ENCODE assay signal across 8 cellular contexts in genomic region chr2:38375711-38376345, GRCh38. TPM values are rescaled to one million over a fixed set of nuclear protein-coding genes. Genes with fewer than 3 reads are reported as not detected.
A peak's percentile ranks its signal among the peaks of the same experiment; 100 is the strongest.
DNase-seq lines count a peak whose midpoint lies in the region; ATAC-seq and TF ChIP-seq lines count a peak whose summit lies in the region.

No MANE protein-coding gene starts in this region.

- CTCF ChIA-PET in activated CD8-positive, alpha-beta memory T cell treated with anti-CD3 and anti-CD28 coated beads, Interleukin-2, amount 10 ng/mL, durations not matched to agents 7 days and 5 days (lab: Charles Lee) = interaction anchor here (0.6 to 2.3 kb wide), 11 partner anchors 9 to 376 kb away, joined by 3 to 17 read pairs (median 7); partner anchors contain the start of gene SRSF7

- peak overlapping the region; percentile 85 for H3K4me3 Mint-ChIP-seq in activated CD8-positive, alpha-beta memory T cell treated with anti-CD3 and anti-CD28 coated beads, Interleukin-2, amount 10 ng/mL, durations not matched to agents 7 days and 5 days
- peak overlapping the region; percentile 93 for H3K4me3 Mint-ChIP-seq in endodermal cell
- H3K4me3 Mint-ChIP-seq in natural killer cell treated with Interleukin-12 subunit alpha and Interleukin-12 subunit beta and Interleukin-15 and Interleukin-18, amount 100 ng/mL, for 72 hours = peak overlapping the region; percentile 89

- no peaks in the 10 kb centered on the region for H3K27me3 ChIP-seq in SJCRH30
- no peaks in the 10 kb centered on the region for H3K27me3 ChIP-seq in endodermal cell (ENCODE audit: control insufficient read depth, insufficient read depth, low read length, poor library complexity, severe bottlenecking)

- H3K36me3 ChIP-seq in SJCRH30 (peaks cover 4% of the 10 kb centered on the region; the same call in 1 of the 2 replicates), endodermal cell (ENCODE audit: control insufficient read depth, insufficient read depth, low read length) (peaks cover 26% of the 10 kb centered on the region)

- DNase-seq in activated CD8-positive, alpha-beta memory T cell treated with anti-CD3 and anti-CD28 coated beads, Interleukin-2, amount 10 ng/mL, durations not matched to agents 7 days and 5 days = no peak
- no peak for DNase-seq in activated CD8-positive, alpha-beta memory T cell treated with anti-CD3 and anti-CD28 coated beads for 24 hours
- DNase-seq in SJCRH30 (no peak), endodermal cell (no peak), occipital lobe (lab: John Stamatoyannopoulos, UW) (no peak), iPS-NIHi7 (ENCODE audit: extremely low spot score) (no peak)
- no peak for DNase-seq in natural killer cell treated with Interleukin-12 subunit alpha and Interleukin-12 subunit beta and Interleukin-15 and Interleukin-18, amount 100 ng/mL, for 72 hours (ENCODE audit: low spot score)

- H3K9ac ChIP-seq in endodermal cell (ENCODE audit: extremely low read depth, low read length, poor library complexity, severe bottlenecking) = peak overlapping the region; percentile 93

- peaks cover 6% of the 10 kb centered on the region for H3K27me3 Mint-ChIP-seq in activated CD8-positive, alpha-beta memory T cell treated with anti-CD3 and anti-CD28 coated beads, Interleukin-2, amount 10 ng/mL, durations not matched to agents 7 days and 5 days
- H3K27me3 Mint-ChIP-seq in endodermal cell (ENCODE audit: insufficient read depth) = no peaks in the 10 kb centered on the region
- peaks cover 0 to 10% of the 10 kb centered on the region in 2 donors for H3K27me3 Mint-ChIP-seq in natural killer cell treated with Interleukin-12 subunit alpha and Interleukin-12 subunit beta and Interleukin-15 and Interleukin-18, amount 100 ng/mL, for 72 hours

- peak; percentile 20 for ATAC-seq in activated CD8-positive, alpha-beta memory T cell treated with anti-CD3 and anti-CD28 coated beads, Interleukin-2, amount 10 ng/mL, durations not matched to agents 7 days and 5 days
- no peak for ATAC-seq in natural killer cell treated with Interleukin-12 subunit alpha and Interleukin-12 subunit beta and Interleukin-15 and Interleukin-18, amount 100 ng/mL, for 72 hours
- ATAC-seq in esophagus mucosa = no peak

- peak overlapping the region; percentile 85 for H3K27ac Mint-ChIP-seq in activated CD8-positive, alpha-beta memory T cell treated with anti-CD3 and anti-CD28 coated beads, Interleukin-2, amount 10 ng/mL, durations not matched to agents 7 days and 5 days
- peak overlapping the region; percentile 93 for H3K27ac Mint-ChIP-seq in endodermal cell
- H3K27ac Mint-ChIP-seq in natural killer cell treated with Interleukin-12 subunit alpha and Interleukin-12 subunit beta and Interleukin-15 and Interleukin-18, amount 100 ng/mL, for 72 hours = peak overlapping the region; percentile 79 to 86

- H3K27ac ChIP-seq in SJCRH30 (peak overlapping the region; percentile 55), endodermal cell (ENCODE audit: low read depth, low read length) (no peak overlapping the region)

- H3K36me3 Mint-ChIP-seq in activated CD8-positive, alpha-beta memory T cell treated with anti-CD3 and anti-CD28 coated beads, Interleukin-2, amount 10 ng/mL, durations not matched to agents 7 days and 5 days = peaks cover 2% of the 10 kb centered on the region
- peaks cover 11% of the 10 kb centered on the region for H3K36me3 Mint-ChIP-seq in endodermal cell (ENCODE audit: low read depth)
- H3K36me3 Mint-ChIP-seq in natural killer cell treated with Interleukin-12 subunit alpha and Interleukin-12 subunit beta and Interleukin-15 and Interleukin-18, amount 100 ng/mL, for 72 hours = no peaks in the 10 kb centered on the region

- peaks cover 43% of the 10 kb centered on the region for H3K4me1 Mint-ChIP-seq in activated CD8-positive, alpha-beta memory T cell treated with anti-CD3 and anti-CD28 coated beads, Interleukin-2, amount 10 ng/mL, durations not matched to agents 7 days and 5 days
- H3K4me1 Mint-ChIP-seq in endodermal cell = peaks cover 52% of the 10 kb centered on the region
- H3K4me1 Mint-ChIP-seq in natural killer cell treated with Interleukin-12 subunit alpha and Interleukin-12 subunit beta and Interleukin-15 and Interleukin-18, amount 100 ng/mL, for 72 hours (ENCODE audit: low read depth in 2 of 2) = peaks cover 19 to 29% of the 10 kb centered on the region in 2 donors

- H3K4me3 ChIP-seq in SJCRH30 = peak overlapping the region; percentile 98
- H3K4me3 ChIP-seq in endodermal cell (ENCODE audit: low read length) = peak overlapping the region; percentile 98

- H3K9me3 Mint-ChIP-seq in activated CD8-positive, alpha-beta memory T cell treated with anti-CD3 and anti-CD28 coated beads, Interleukin-2, amount 10 ng/mL, durations not matched to agents 7 days and 5 days (ENCODE audit: low read depth) = no peaks in the 10 kb centered on the region
- H3K9me3 Mint-ChIP-seq in endodermal cell = no peaks in the 10 kb centered on the region
- no peaks in the 10 kb centered on the region for H3K9me3 Mint-ChIP-seq in natural killer cell treated with Interleukin-12 subunit alpha and Interleukin-12 subunit beta and Interleukin-15 and Interleukin-18, amount 100 ng/mL, for 72 hours

- TF ChIP-seq CTCF in endodermal cell (conservative IDR thresholded peaks at IDR 0.05) = no peak

- H3K9me3 ChIP-seq in SJCRH30 (replicated peaks) (no peaks in the 10 kb centered on the region), endodermal cell (ENCODE audit: control insufficient read depth, low read length) (no peaks in the 10 kb centered on the region)

- WGBS in endodermal cell (ENCODE audit: insufficient coverage in 1 of 2, insufficient read length in 1 of 2), 2 experiments = 25 to 32% methylated on average over 14 to 18 of the region's 18 CpGs

- H3K4me1 ChIP-seq in SJCRH30 (peaks cover 12% of the 10 kb centered on the region), endodermal cell (ENCODE audit: control insufficient read depth, insufficient read depth, low read length) (peaks cover 6% of the 10 kb centered on the region)

RNA-seq across cellular contexts. Expression of gene ATL2, which starts 1.2 kb away (rescaled TPM):
- total RNA-seq in activated CD8-positive, alpha-beta memory T cell treated with anti-CD3 and anti-CD28 coated beads, Interleukin-2, amount 10 ng/mL, durations not matched to agents 7 days and 5 days = 10 to 100 TPM; 55.5 to 56.7 TPM
- 107 and 108 TPM in 2 replicates for total RNA-seq in SJCRH30 (2014; rRNA removed; shearing (Covaris generic))
- total RNA-seq in endodermal cell (100 to 1,000 TPM; 125 to 139 TPM), esophagus mucosa (52.2 TPM), occipital lobe (144 TPM)
- 90.9 TPM for polyA plus RNA-seq in endodermal cell (2013, experiment 1 of 2)
- polyA plus RNA-seq in endodermal cell (2013, experiment 2 of 2) = 94.2 TPM
- total RNA-seq in natural killer cell treated with Interleukin-12 subunit alpha and Interleukin-12 subunit beta and Interleukin-15 and Interleukin-18, amount 100 ng/mL, for 72 hours = 10 to 100 TPM; 53.1 to 69.8 TPM
